32 cellular contexts compared by ENCODE assay signal in the genomic region with DNA sequence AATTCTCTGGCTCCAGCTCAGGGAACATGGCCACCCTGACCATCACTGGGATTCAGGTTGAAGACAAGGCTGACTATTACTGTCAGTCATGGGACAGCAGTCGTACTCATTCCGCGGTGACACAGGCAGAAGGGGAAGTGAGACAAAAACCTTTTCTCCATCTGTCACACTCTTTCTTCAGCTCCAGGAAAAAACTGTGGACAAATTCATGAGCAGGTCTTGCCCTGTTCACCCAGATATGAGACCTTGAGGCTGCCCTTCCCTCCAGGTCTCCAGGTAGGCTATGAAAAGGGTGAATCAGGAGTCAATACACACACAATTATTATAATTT. TPM values are rescaled to one million over a fixed set of nuclear protein-coding genes. Genes with fewer than 3 reads are reported as not detected.
DNase-seq lines count a peak whose midpoint lies in the region; ATAC-seq, FAIRE-seq and TF ChIP-seq lines count a peak whose summit lies in the region.
"Had no signal": no experiment of that assay in that cellular context is flagged by ENCODE, and none has a peak within 500 bp of the region (broad histone marks: within the 10 kb centered on the region; RNA-seq: fewer than 3 reads in every experiment).

No MANE protein-coding gene starts in this region.

- ATAC-seq in HG03460 (IDR thresholded peaks at IDR 0.05; ENCODE audit: unreplicated experiment), result peak; percentile 50
- peak; percentile 72 for ATAC-seq in stimulated activated memory B cell treated with anti-CD40 and anti-IgM and Interleukin-4, amounts not matched to agents 10 μg/mL and 1 μg/mL and 100 μg/mL, for 72 hours

- H3K9me2 ChIP-seq in OCI-LY7 (ENCODE audit: insufficient read depth, low read length), result no peaks in the 10 kb centered on the region

- peaks cover 3% of the 10 kb centered on the region; the same call in 1 of the 2 replicates for H3K9me3 ChIP-seq in OCI-LY7 (ENCODE audit: low read length)
- H3K9me3 ChIP-seq: testis had no signal

- H3K36me3 Mint-ChIP-seq in stimulated activated memory B cell treated with anti-CD40 and anti-IgM and Interleukin-4, amounts not matched to agents 10 μg/mL and 1 μg/mL and 100 μg/mL, for 72 hours, result no peaks in the 10 kb centered on the region
- no peaks in the 10 kb centered on the region for H3K36me3 Mint-ChIP-seq in CD14-positive monocyte
- H3K36me3 Mint-ChIP-seq: CD4-positive, CD25-positive, alpha-beta regulatory T cell had no signal

- peaks cover 6% of the 10 kb centered on the region for H3K9me3 Mint-ChIP-seq in stimulated activated memory B cell treated with anti-CD40 and anti-IgM and Interleukin-4, amounts not matched to agents 10 μg/mL and 1 μg/mL and 100 μg/mL, for 72 hours
- peaks cover 0 to 9% (median 3%) of the 10 kb centered on the region in 7 donors for H3K9me3 Mint-ChIP-seq in CD14-positive monocyte
- H3K9me3 Mint-ChIP-seq: endodermal cell; nephron; T-helper 1 cell treated with Interleukin-12 subunit alpha and Interleukin-12 subunit beta and Interleukin-4 antibody, amounts not matched to agents 30 μg/mL and 1 μg/mL, for 36 hours had no signal

- no peak overlapping the region for H2AFZ ChIP-seq in OCI-LY7 (ENCODE audit: low read length)
- H2AFZ ChIP-seq: parathyroid adenoma had no signal

- peak overlapping the region; percentile 63 for H3K27ac ChIP-seq in OCI-LY7 (ENCODE audit: low read depth, low read length, poor library complexity, severe bottlenecking)
- H3K27ac ChIP-seq: breast epithelium, esophagus squamous epithelium, parathyroid adenoma, right atrium auricular region, RWPE1, testis had no signal

- peaks cover 29% of the 10 kb centered on the region for H3K4me1 ChIP-seq in OCI-LY7 (ENCODE audit: insufficient read depth, low read length, poor library complexity, severe bottlenecking)
- H3K4me1 ChIP-seq: breast epithelium, esophagus squamous epithelium, right atrium auricular region, testis had no signal

- no peaks in the 10 kb centered on the region for H3K27me3 Mint-ChIP-seq in stimulated activated memory B cell treated with anti-CD40 and anti-IgM and Interleukin-4, amounts not matched to agents 10 μg/mL and 1 μg/mL and 100 μg/mL, for 72 hours
- peaks cover 2 to 6% (median 3%) of the 10 kb centered on the region in 3 donors for H3K27me3 Mint-ChIP-seq in CD14-positive monocyte (ENCODE audit: low read depth in 3 of 3)

- POLR2A ChIA-PET in OCI-LY7 (lab: Charles Lee), result no interaction called here

- peaks cover 31% of the 10 kb centered on the region for H3K4me1 Mint-ChIP-seq in stimulated activated memory B cell treated with anti-CD40 and anti-IgM and Interleukin-4, amounts not matched to agents 10 μg/mL and 1 μg/mL and 100 μg/mL, for 72 hours
- H3K4me1 Mint-ChIP-seq in CD14-positive monocyte, result peaks cover 2% of the 10 kb centered on the region
- H3K4me1 Mint-ChIP-seq: endodermal cell had no signal

- no peaks in the 10 kb centered on the region for H3K79me2 ChIP-seq in OCI-LY7 (ENCODE audit: insufficient read depth, low read depth, low read length)
- H3K79me2 ChIP-seq: parathyroid adenoma had no signal

- H3K4me3 ChIP-seq in OCI-LY7 (ENCODE audit: low read depth, low read length, poor library complexity, severe bottlenecking), result peak overlapping the region; percentile 25
- H3K4me3 ChIP-seq: breast epithelium, esophagus squamous epithelium, right atrium auricular region, testis had no signal

- peak; percentile 99 for FAIRE-seq in GM12891 (lab: Jason Lieb, UNC)
- FAIRE-seq: frontal cortex, islet of Langerhans had no signal

- CTCF ChIA-PET in OCI-LY7 (lab: Charles Lee; ENCODE audit: unreplicated experiment), result interaction anchor here (0.6 kb wide), 1 partner anchor 228 kb away, joined by 4 read pairs; no protein-coding TSS in a partner anchor

- H3K27ac Mint-ChIP-seq in stimulated activated memory B cell treated with anti-CD40 and anti-IgM and Interleukin-4, amounts not matched to agents 10 μg/mL and 1 μg/mL and 100 μg/mL, for 72 hours, result no peak overlapping the region
- H3K27ac Mint-ChIP-seq in CD14-positive monocyte, result peak overlapping the region in 2 of 7 donors; percentile 8 to 40
- H3K27ac Mint-ChIP-seq: activated naive CD4-positive, alpha-beta T cell treated with anti-CD3 and anti-CD28 coated beads for 36 hours; CD4-positive, CD25-positive, alpha-beta regulatory T cell; endodermal cell; nephron; T-helper 1 cell treated with Interleukin-12 subunit alpha and Interleukin-12 subunit beta and Interleukin-4 antibody, amounts not matched to agents 30 μg/mL and 1 μg/mL, for 36 hours had no signal

- no TSS peak for BruUV-seq in OCI-LY7 (replicated peaks; lab: Mats Ljungman, UMichigan)

- no peaks in the 10 kb centered on the region for H3K36me3 ChIP-seq in OCI-LY7 (ENCODE audit: insufficient read depth, low read length)
- H3K36me3 ChIP-seq: breast epithelium, esophagus squamous epithelium, right atrium auricular region had no signal

- intact Hi-C loops in OCI-LY7 (cut with micrococcal nuclease; ENCODE audit: unreplicated experiment) (no loop called here), CD14-positive monocyte (cut with micrococcal nuclease) (no loop called here)

- TF ChIP-seq CTCF in OCI-LY7 (conservative IDR thresholded peaks at IDR 0.05; ENCODE audit: low read length) (no peak), CD14-positive monocyte (IDR thresholded peaks at IDR 0.05) (no peak)

- H3K4me2 ChIP-seq in OCI-LY7 (ENCODE audit: low read length), result peak overlapping the region; percentile 72

- no peak for DNase-seq in GM12891 (ENCODE audit: insufficient read length, low spot score)
- DNase-seq in OCI-LY7 (ENCODE audit: low spot score), result peak; percentile 40
- no peak for DNase-seq in D341Med (ENCODE audit: low spot score)
- DNase-seq in CD14-positive monocyte (ENCODE audit: low spot score), result no peak
- no peak for DNase-seq in erythroblast (lab: John Stamatoyannopoulos, UW)
- DNase-seq: activated CD4-positive, alpha-beta T cell treated with anti-CD3 and anti-CD28 coated beads for 48 hours; activated naive CD4-positive, alpha-beta T cell treated with anti-CD3 and anti-CD28 coated beads for 36 hours; activated T-cell treated with anti-CD3 and anti-CD28 coated beads, Interleukin-2, amount 50 U/mL, for 48 hours; amniotic stem cell; CD4-positive, CD25-positive, alpha-beta regulatory T cell; endodermal cell; esophagus squamous epithelium; IMR-90; NCI-H1694; NCI-H2171 treated with DMSO at 0.1 percent for 48 hours; NCI-H524 treated with DMSO at 0.1 percent for 48 hours; NK-92 treated with Interleukin-12 subunit alpha and Interleukin-12 subunit beta, amount 100 ng/mL, for 24 hours; testis had no signal

- no peaks in the 10 kb centered on the region for H4K20me1 ChIP-seq in OCI-LY7 (ENCODE audit: insufficient read depth, low read length)

- TF ChIP-seq POLR2A in GM12891 (IDR thresholded peaks at IDR 0.05; ENCODE audit: low read depth, low read length) (no peak), erythroblast (IDR thresholded peaks at IDR 0.05; ENCODE audit: low read length) (no peak)

- H3K4me3 Mint-ChIP-seq in stimulated activated memory B cell treated with anti-CD40 and anti-IgM and Interleukin-4, amounts not matched to agents 10 μg/mL and 1 μg/mL and 100 μg/mL, for 72 hours, result no peak overlapping the region
- no peak overlapping the region for H3K4me3 Mint-ChIP-seq in CD14-positive monocyte
- H3K4me3 Mint-ChIP-seq: activated naive CD4-positive, alpha-beta T cell treated with anti-CD3 and anti-CD28 coated beads for 36 hours; CD4-positive, CD25-positive, alpha-beta regulatory T cell; endodermal cell; nephron; T-helper 1 cell treated with Interleukin-12 subunit alpha and Interleukin-12 subunit beta and Interleukin-4 antibody, amounts not matched to agents 30 μg/mL and 1 μg/mL, for 36 hours had no signal

TF ChIP-seq in GM12891, 5 proteins besides CTCF, POLR2A, EP300 and RAD21:
- TF ChIP-seq TAF1 (IDR thresholded peaks at IDR 0.05; ENCODE audit: low read depth, low read length), result no peak
- peak; percentile 98 for TF ChIP-seq SPI1 (IDR thresholded peaks at IDR 0.05; ENCODE audit: low read depth, low read length)

RNA-seq across cellular contexts. Expression of a gene that starts 39.4 kb away (rescaled TPM):
- not detected for polyA plus RNA-seq in GM12891 (2012; ENCODE audit: low read depth, missing spikeins)
- not detected in 2 replicates for total RNA-seq in OCI-LY7 (2014; rRNA removed; shearing (Covaris generic))
- not detected in 2 replicates for total RNA-seq in OCI-LY7 (2022)
- not detected for polyA plus RNA-seq in CD14-positive monocyte
- total RNA-seq: activated naive CD4-positive, alpha-beta T cell treated with anti-CD3 and anti-CD28 coated beads for 36 hours; breast epithelium; CD4-positive, CD25-positive, alpha-beta regulatory T cell; endodermal cell; esophagus squamous epithelium; frontal cortex; IMR-90; liver; MCF 10A; mononuclear cell; right atrium auricular region had no signal
- polyA plus RNA-seq: AG04450, liver had no signal

RNA-seq across cellular contexts. Expression of a gene that starts 46.0 kb away (rescaled TPM):
- 1.7 TPM for polyA plus RNA-seq in GM12891 (2012; ENCODE audit: low read depth, missing spikeins)
- total RNA-seq in OCI-LY7 (2014; rRNA removed; shearing (Covaris generic)), result 0.28 and 0.70 TPM in 2 replicates
- not detected in 2 replicates for total RNA-seq in OCI-LY7 (2022)
- polyA plus RNA-seq in CD14-positive monocyte, result not detected
- total RNA-seq: activated naive CD4-positive, alpha-beta T cell treated with anti-CD3 and anti-CD28 coated beads for 36 hours; CD4-positive, CD25-positive, alpha-beta regulatory T cell; esophagus squamous epithelium; frontal cortex; IMR-90; liver; MCF 10A; mononuclear cell had no signal
- polyA plus RNA-seq: CD4-positive, CD25-positive, alpha-beta regulatory T cell; IMR-90; liver had no signal
